In the genomic region with DNA sequence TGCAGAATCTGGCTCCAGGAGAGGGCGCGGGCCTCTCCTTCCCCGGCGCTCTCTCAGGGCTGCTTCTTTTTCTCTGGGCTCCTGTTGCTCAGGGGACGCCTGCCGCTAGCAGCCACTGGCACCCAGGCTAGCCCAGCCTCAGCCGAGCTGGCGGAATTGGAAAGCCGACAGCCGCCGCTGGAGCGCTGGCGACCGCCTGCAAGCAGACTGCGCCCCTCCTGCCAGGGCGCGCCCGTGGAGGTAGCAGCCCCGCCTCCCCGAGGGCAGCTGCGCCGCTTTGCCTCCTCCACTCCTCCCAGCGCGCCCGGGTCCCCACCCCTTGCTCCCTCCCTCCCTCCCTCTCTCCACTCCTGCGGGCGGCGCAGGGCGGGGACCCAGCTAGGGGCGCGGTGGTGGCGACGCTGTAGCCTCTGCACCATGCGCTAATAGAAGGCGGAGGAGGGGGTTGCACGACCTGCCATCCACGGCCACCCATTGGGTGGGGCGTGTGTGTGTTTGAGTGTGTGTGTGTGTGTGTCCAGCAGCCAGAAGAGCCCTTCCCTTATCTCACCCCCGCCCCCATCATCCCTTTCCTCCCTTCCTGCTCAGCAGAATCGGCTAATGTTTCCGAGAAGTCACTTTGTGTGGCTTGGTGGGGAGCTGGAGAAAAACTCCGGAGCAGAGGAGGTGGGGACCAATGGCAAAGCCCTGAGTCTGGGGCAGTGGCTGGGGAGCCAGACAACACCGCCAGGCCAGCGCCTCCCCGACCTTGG, we compare ENCODE assay signal across 8 cellular contexts. TPM values are rescaled to one million over a fixed set of nuclear protein-coding genes. Genes with fewer than 3 reads are reported as not detected.
DNase-seq lines count a peak whose midpoint lies in the region; ATAC-seq and TF ChIP-seq lines count a peak whose summit lies in the region.

A gene (minus strand): TSS at position 209 of the 752 bp plus-strand sequence. CDS start 64,188 bp downstream, outside the sequence.

- intact Hi-C loops in sciatic nerve (cut with DNase I) = no loop called here

- peak; percentile 56 for ATAC-seq in GM19455 (IDR thresholded peaks at IDR 0.05; ENCODE audit: unreplicated experiment)
- peak; percentile 93 for ATAC-seq in sciatic nerve

- DNase-seq in CD1c-positive myeloid dendritic cell (ENCODE audit: extremely low spot score) = peak; percentile 51
- peak; percentile 79 for DNase-seq in HuH-7 (ENCODE audit: low spot score)
- peak; percentile 58 for DNase-seq in RPMI7951 (ENCODE audit: low read depth)
- peak; percentile 70 to 76 for DNase-seq in cardiac fibroblast (ENCODE audit: low read depth in 2 of 2)
- DNase-seq in iPS-NIHi11 (ENCODE audit: low spot score) = peak; percentile 86
- peak; percentile 81 for DNase-seq in sciatic nerve (ENCODE audit: low spot score)
- no peak for DNase-seq in middle frontal gyrus (ENCODE audit: extremely low spot score, low spot score)

- peak within 1 kb of the TSS; percentile 72 for H3K4me3 ChIP-seq in cardiac fibroblast (replicated peaks in 1 of 2; ENCODE audit: low read depth in 2 of 2, low read length in 2 of 2)

- TF ChIP-seq CTCF in cardiac fibroblast (IDR thresholded peaks at IDR 0.05; ENCODE audit: low read depth, low read length) = no peak

RNA-seq across cellular contexts. Expression of the gene that starts here (rescaled TPM):
- total RNA-seq in RPMI7951 (2014; rRNA removed; shearing (Covaris generic)) = under 0.01 and 0.12 TPM in 2 replicates
- total RNA-seq in sciatic nerve = 25.5 TPM

Comparison
In these comparisons a context has a peak if more than half of its experiments do, and no peak if none do; other contexts are left out.
1. RNA of the gene that starts here (total RNA-seq): 25.5 TPM in sciatic nerve (single experiment); under 0.01 to 0.12 TPM in RPMI7951; every median in the first group is over 10 times any median in the second.
2. Peak in DNase-seq in RPMI7951; RNA of the gene not detected or under 1 TPM.